ENCODE assay signal across 8 cellular contexts in genomic region chr20:63639093-63639860, GRCh38. TPM values are rescaled to one million over a fixed set of nuclear protein-coding genes. Genes with fewer than 3 reads are reported as not detected.
DNase-seq lines count a peak whose midpoint lies in the region; ATAC-seq and TF ChIP-seq lines count a peak whose summit lies in the region.

No MANE protein-coding gene starts in this region.

- peaks cover 6% of the 10 kb centered on the region for H3K4me1 Mint-ChIP-seq in MCF 10A (ENCODE audit: insufficient read depth, unreplicated experiment)
- H3K4me1 Mint-ChIP-seq in naive thymus-derived CD8-positive, alpha-beta T cell: peaks cover 24 to 59% (median 50%) of the 10 kb centered on the region in 4 donors

- no peak overlapping the region for H3K27ac Mint-ChIP-seq in MCF 10A (ENCODE audit: low read depth, unreplicated experiment)
- peak overlapping the region; percentile 97 to 100 (median 100) for H3K27ac Mint-ChIP-seq in naive thymus-derived CD8-positive, alpha-beta T cell

- H3K9me3 ChIP-seq in breast epithelium: no peaks in the 10 kb centered on the region

- H3K9me3 Mint-ChIP-seq in MCF 10A (ENCODE audit: unreplicated experiment): no peaks in the 10 kb centered on the region
- no peaks in the 10 kb centered on the region for H3K9me3 Mint-ChIP-seq in naive thymus-derived CD8-positive, alpha-beta T cell

- no peak for DNase-seq in breast epithelium (ENCODE audit: low spot score in 2 of 2)
- DNase-seq in MCF 10A (ENCODE audit: unreplicated experiment): no peak
- peak; percentile 69 for DNase-seq in activated naive CD4-positive, alpha-beta T cell treated with Interleukin-2 at 50 U/mL for 16 hours
- DNase-seq in naive thymus-derived CD8-positive, alpha-beta T cell: peak; percentile 68 to 92 (median 80)
- no peak for DNase-seq in hippocampal formation (lab: John Stamatoyannopoulos, UW)

- BruUV-seq in MCF 10A (replicated peaks; lab: Mats Ljungman, UMichigan): no TSS peak

- H3K36me3 Mint-ChIP-seq in MCF 10A (ENCODE audit: insufficient read depth, unreplicated experiment): peaks cover 14% of the 10 kb centered on the region
- H3K36me3 Mint-ChIP-seq in naive thymus-derived CD8-positive, alpha-beta T cell: peaks cover 0 to 14% (median 7%) of the 10 kb centered on the region in 3 donors

- H3K27me3 ChIP-seq in breast epithelium: no peaks in the 10 kb centered on the region

- peak; percentile 56 to 57 for ATAC-seq in naive thymus-derived CD8-positive, alpha-beta T cell
- no peak for ATAC-seq in HG02571 (IDR thresholded peaks at IDR 0.05; ENCODE audit: unreplicated experiment)
- no peak for ATAC-seq in GM18909 (IDR thresholded peaks at IDR 0.05; ENCODE audit: poor library complexity, unreplicated experiment)
- ATAC-seq in HG02798 (IDR thresholded peaks at IDR 0.05; ENCODE audit: poor library complexity, unreplicated experiment): no peak

- no peaks in the 10 kb centered on the region for H3K36me3 ChIP-seq in breast epithelium

- H3K4me3 Mint-ChIP-seq in MCF 10A (ENCODE audit: unreplicated experiment): no peak overlapping the region
- peak overlapping the region; percentile 84 to 98 (median 96) for H3K4me3 Mint-ChIP-seq in naive thymus-derived CD8-positive, alpha-beta T cell

- no peak overlapping the region for H3K4me3 ChIP-seq in breast epithelium

- peaks cover 0 to 3% of the 10 kb centered on the region in 2 donors for H3K4me1 ChIP-seq in breast epithelium

- H3K27me3 Mint-ChIP-seq in MCF 10A (ENCODE audit: insufficient read depth, unreplicated experiment): no peaks in the 10 kb centered on the region
- no peaks in the 10 kb centered on the region for H3K27me3 Mint-ChIP-seq in naive thymus-derived CD8-positive, alpha-beta T cell

- POLR2A ChIA-PET in MCF 10A (lab: Yijun Ruan, JAX): interaction anchor here (1.3 to 1.5 kb wide), 2 partner anchors 12 to 43 kb away, joined by 3 to 8 read pairs; partner anchors contain the start of gene GMEB2
- POLR2A ChIA-PET in naive thymus-derived CD8-positive, alpha-beta T cell (lab: Charles Lee): interaction anchor here (0.6 to 10.6 kb wide), 16 partner anchors 12 to 604 kb away, joined by 3 to 740 read pairs (median 4); partner anchors contain the start of genes ARFRP1, GMEB2, LIME1 and PTK6

- H3K27ac ChIP-seq in breast epithelium: peak overlapping the region; percentile 17 to 71

- CTCF ChIA-PET in MCF 10A (lab: Yijun Ruan, JAX): no interaction called here

- no peak for TF ChIP-seq CTCF in breast epithelium (IDR thresholded peaks at IDR 0.05)
- no peak for TF ChIP-seq CTCF in MCF 10A (IDR thresholded peaks at IDR 0.05; ENCODE audit: unreplicated experiment)

- intact Hi-C loops in breast epithelium (cut with DNase I; ENCODE audit: low total_unique reads): loop anchor here (10.0 kb wide), 1 partner anchor 104 kb away; the partner anchor contains the start of gene PTK6
- intact Hi-C loops in MCF 10A (cut with micrococcal nuclease): no loop called here

- no peak for TF ChIP-seq POLR2A in breast epithelium (IDR thresholded peaks at IDR 0.05)

RNA-seq across cellular contexts. Expression of gene GMEB2, which starts 12.4 kb away (rescaled TPM):
- total RNA-seq in breast epithelium (10 to 100 TPM in 2 of 3 donors, 1 to 10 TPM in 1; 6.6 to 11.0 (median 10.2) TPM), MCF 10A (2022) (14.9 and 19.6 TPM in 2 replicates)
- total RNA-seq in naive thymus-derived CD8-positive, alpha-beta T cell: 10 to 100 TPM; 26.1 to 26.6 TPM
- polyA plus RNA-seq in naive thymus-derived CD8-positive, alpha-beta T cell: 10 to 100 TPM in 1 of 3 donors, 1 to 10 TPM in 2; 6.2 to 16.3 (median 6.8) TPM

RNA-seq across cellular contexts. Expression of gene STMN3, which starts 13.9 kb away (rescaled TPM):
- total RNA-seq in breast epithelium: 10 to 100 TPM; 11.8 to 19.6 (median 17.7) TPM
- 1.7 and 5.3 TPM in 2 replicates for total RNA-seq in MCF 10A (2022)
- 100 to 1,000 TPM in 1 of 2 experiments, 10 to 100 TPM in 1; 94.3 to 102 TPM for total RNA-seq in naive thymus-derived CD8-positive, alpha-beta T cell
- polyA plus RNA-seq in naive thymus-derived CD8-positive, alpha-beta T cell: 10 to 100 TPM; 21.6 to 35.4 (median 34.0) TPM

RNA-seq across cellular contexts. Expression of gene RTEL1, which starts 18.8 kb away (rescaled TPM):
- total RNA-seq in breast epithelium (10 to 100 TPM; 12.5 to 22.3 (median 15.1) TPM), MCF 10A (2022) (27.9 and 39.2 TPM in 2 replicates)
- 10 to 100 TPM; 23.6 to 25.5 TPM for total RNA-seq in naive thymus-derived CD8-positive, alpha-beta T cell
- polyA plus RNA-seq in naive thymus-derived CD8-positive, alpha-beta T cell: 1 to 10 TPM; 3.2 to 6.8 (median 4.4) TPM

RNA-seq across cellular contexts. Expression of gene TNFRSF6B, which starts 57.2 kb away (rescaled TPM):
- 10 to 100 TPM in 1 of 3 donors, 1 to 10 TPM in 2; 2.8 to 40.0 (median 7.4) TPM for total RNA-seq in breast epithelium
- total RNA-seq in MCF 10A (2022): 12.3 and 24.4 TPM in 2 replicates
- 1 to 10 TPM in 1 of 2 experiments, under 1 TPM in 1; 0.96 to 1.1 TPM for total RNA-seq in naive thymus-derived CD8-positive, alpha-beta T cell
- polyA plus RNA-seq in naive thymus-derived CD8-positive, alpha-beta T cell: under 1 TPM in 2 of 3 donors, not detected in 1; 0.22 to 0.84 TPM

Comparison
In these comparisons a context has a peak if more than half of its experiments do, and no peak if none do; other contexts are left out.
1. DNase-seq: peak in activated naive CD4-positive, alpha-beta T cell treated with Interleukin-2 at 50 U/mL for 16 hours (single experiment) and naive thymus-derived CD8-positive, alpha-beta T cell (10 of 10); none in breast epithelium (0 of 2), MCF 10A (single experiment) and hippocampal formation (0 of 2).
2. ATAC-seq: peak in naive thymus-derived CD8-positive, alpha-beta T cell (2 of 2); none in HG02571 (single experiment), GM18909 (single experiment) and HG02798 (single experiment).
3. RNA of gene STMN3, which starts 13.9 kb away (total RNA-seq): 94.3 to 102 TPM in naive thymus-derived CD8-positive, alpha-beta T cell; 11.8 to 19.6 TPM in breast epithelium and 1.7 to 5.3 TPM in MCF 10A; every median in the first group is over 4 times any median in the second.